22 cellular contexts compared by ENCODE assay signal in genomic region chr2:545711-546650, GRCh38.
"Had no signal": no experiment of that assay in that cellular context is flagged by ENCODE, and none has a peak within 500 bp of the region (broad histone marks: within the 10 kb centered on the region; RNA-seq: fewer than 3 reads in every experiment).

No MANE protein-coding gene starts in this region.

- H3K27ac ChIP-seq: epithelial cell of prostate, foreskin keratinocyte, lower lobe of right lung, psoas muscle, skin epidermis, VCaP had no signal

- ATAC-seq: activated CD8-positive, alpha-beta memory T cell treated with anti-CD3 and anti-CD28 coated beads, Interleukin-2, amount 10 ng/mL, durations not matched to agents 7 days and 5 days; foreskin keratinocyte; left colon; lower lobe of right lung; psoas muscle; right cardiac atrium had no signal

- H3K36me3 ChIP-seq: lower lobe of right lung had no signal

- H3K36me3 Mint-ChIP-seq: activated CD4-positive, alpha-beta memory T cell treated with anti-CD3 and anti-CD28 coated beads for 36 hours; activated CD8-positive, alpha-beta memory T cell treated with anti-CD3 and anti-CD28 coated beads, Interleukin-2, amount 10 ng/mL, durations not matched to agents 7 days and 5 days; activated naive CD8-positive, alpha-beta T cell treated with anti-CD3 and anti-CD28 coated beads for 36 hours; mesothelial cell of epicardium had no signal

- H3K9me3 Mint-ChIP-seq: activated CD4-positive, alpha-beta memory T cell treated with anti-CD3 and anti-CD28 coated beads for 36 hours; activated naive CD8-positive, alpha-beta T cell treated with anti-CD3 and anti-CD28 coated beads for 36 hours; endodermal cell; mesothelial cell of epicardium; nephron; stimulated activated naive CD8-positive, alpha-beta T cell treated with anti-CD3 and anti-CD28 coated beads, Interleukin-15, Interleukin-2, amounts not matched to agents 100 ng/mL and 50 ng/mL, for 24 hours had no signal

- DNase-seq: activated CD4-positive, alpha-beta memory T cell treated with anti-CD3 and anti-CD28 coated beads for 36 hours; activated CD4-positive, CD25-positive, alpha-beta regulatory T cell treated with anti-CD3 and anti-CD28 coated beads, Interleukin-2, amount 50 U/mL, for 72 hours; activated CD8-positive, alpha-beta memory T cell treated with anti-CD3 and anti-CD28 coated beads, Interleukin-2, amount 10 ng/mL, durations not matched to agents 7 days and 5 days; activated naive CD4-positive, alpha-beta T cell; activated naive CD8-positive, alpha-beta T cell treated with anti-CD3 and anti-CD28 coated beads for 36 hours; central memory CD4-positive, alpha-beta T cell; endodermal cell; foreskin keratinocyte; glutamatergic neuron; hippocampal formation; left colon; lower lobe of right lung; psoas muscle; SW 1271; T-helper 2 cell had no signal

- H3K4me3 ChIP-seq: lower lobe of right lung, psoas muscle, skin epidermis had no signal

- H3K4me1 ChIP-seq: foreskin keratinocyte, lower lobe of right lung, psoas muscle had no signal

- H3K4me3 Mint-ChIP-seq: activated CD4-positive, alpha-beta memory T cell treated with anti-CD3 and anti-CD28 coated beads for 36 hours; activated CD8-positive, alpha-beta memory T cell treated with anti-CD3 and anti-CD28 coated beads, Interleukin-2, amount 10 ng/mL, durations not matched to agents 7 days and 5 days; activated naive CD8-positive, alpha-beta T cell treated with anti-CD3 and anti-CD28 coated beads for 36 hours; endodermal cell; mesothelial cell of epicardium; nephron; stimulated activated naive CD8-positive, alpha-beta T cell treated with anti-CD3 and anti-CD28 coated beads, Interleukin-15, Interleukin-2, amounts not matched to agents 100 ng/mL and 50 ng/mL, for 24 hours had no signal

- H3K27me3 ChIP-seq: foreskin keratinocyte had no signal

- H3K27ac Mint-ChIP-seq: activated CD4-positive, alpha-beta memory T cell treated with anti-CD3 and anti-CD28 coated beads for 36 hours; activated CD8-positive, alpha-beta memory T cell treated with anti-CD3 and anti-CD28 coated beads, Interleukin-2, amount 10 ng/mL, durations not matched to agents 7 days and 5 days; activated naive CD8-positive, alpha-beta T cell treated with anti-CD3 and anti-CD28 coated beads for 36 hours; endodermal cell; mesothelial cell of epicardium; nephron; stimulated activated naive CD8-positive, alpha-beta T cell treated with anti-CD3 and anti-CD28 coated beads, Interleukin-15, Interleukin-2, amounts not matched to agents 100 ng/mL and 50 ng/mL, for 24 hours had no signal

- H3K9me3 ChIP-seq: lower lobe of right lung, psoas muscle had no signal

- H3K4me1 Mint-ChIP-seq: activated CD8-positive, alpha-beta memory T cell treated with anti-CD3 and anti-CD28 coated beads, Interleukin-2, amount 10 ng/mL, durations not matched to agents 7 days and 5 days; activated naive CD8-positive, alpha-beta T cell treated with anti-CD3 and anti-CD28 coated beads for 36 hours; endodermal cell had no signal
